ENCODE assay signal across 19 cellular contexts in the genomic region with DNA sequence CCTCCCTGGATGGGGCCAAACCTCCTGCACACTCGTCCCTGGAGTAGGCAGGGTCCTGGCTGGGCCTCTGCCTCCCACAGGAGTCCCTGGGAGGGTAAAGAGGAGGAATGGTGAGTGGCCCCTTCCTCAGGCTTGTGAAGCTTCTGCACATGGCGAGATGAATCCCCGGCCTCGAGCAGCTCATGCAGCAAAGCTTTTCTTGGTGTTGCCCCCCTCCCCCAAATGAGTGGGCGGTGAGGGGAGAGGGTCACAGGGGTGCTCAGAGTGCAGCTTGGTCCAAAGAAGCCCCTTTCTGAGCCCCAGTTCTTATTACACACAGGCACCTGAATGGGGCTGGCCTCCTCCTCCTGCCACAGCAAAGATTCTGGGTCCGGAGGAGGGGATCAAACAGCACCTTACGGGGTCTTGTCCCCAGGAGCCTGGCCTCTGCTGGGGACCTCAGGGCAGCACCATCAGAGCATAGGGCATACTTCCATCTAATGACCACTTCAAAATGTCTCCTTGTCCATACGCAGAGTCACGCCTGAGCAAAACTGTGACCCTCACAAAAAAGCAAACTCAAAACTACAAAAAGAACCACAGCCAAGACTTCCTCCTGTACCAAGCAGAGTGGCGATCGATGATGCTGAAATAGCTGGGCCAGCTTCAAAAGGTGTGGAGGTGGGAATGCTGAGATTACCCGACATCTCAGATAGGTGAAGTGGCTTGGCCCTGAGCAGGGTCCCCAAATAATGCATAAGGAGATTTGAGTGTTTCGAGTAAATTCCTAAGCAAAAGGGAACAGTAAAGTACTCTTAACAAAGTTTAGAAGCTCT.
DNase-seq lines count a peak whose midpoint lies in the region; ATAC-seq and TF ChIP-seq lines count a peak whose summit lies in the region.
"Had no signal": no experiment of that assay in that cellular context is flagged by ENCODE, and none has a peak within 500 bp of the region (broad histone marks: within the 10 kb centered on the region; RNA-seq: fewer than 3 reads in every experiment).

No MANE protein-coding gene starts in this region.

- ATAC-seq in IMR-90 (ENCODE audit: low read depth), result no peak
- ATAC-seq in thoracic aorta (ENCODE audit: insufficient number of reproducible peaks, low FRiP score, low read depth), result no peak
- ATAC-seq in GM18873 (IDR thresholded peaks at IDR 0.05; ENCODE audit: low FRiP score, unreplicated experiment), result no peak
- ATAC-seq: GM23338, HCT116, PC-3 had no signal

- H4K8ac ChIP-seq in IMR-90 (ENCODE audit: low read depth in 2 of 2, low read length in 2 of 2), result no peak overlapping the region

- peaks cover 8% of the 10 kb centered on the region; the same call in 1 of the 2 replicates for H3K9me1 ChIP-seq in IMR-90 (ENCODE audit: insufficient read depth, low read length)

- H3K9me2 ChIP-seq in hepatocyte (replicated peaks; ENCODE audit: insufficient read depth), result no peaks in the 10 kb centered on the region

- 87% methylated on average over 3 of the region's 13 CpGs; no CpG with 5 or more reads in 1 of the 2 experiments for WGBS in IMR-90 (ENCODE audit: extremely low coverage in 2 of 2, insufficient read length in 1 of 2), 2 experiments
- WGBS in hepatocyte (ENCODE audit: low lambda C conversion rate, missing lambda C conversion rate), result 89% methylated on average over 13 of the region's 13 CpGs

- H4K91ac ChIP-seq in IMR-90 (ENCODE audit: insufficient read depth, low read depth, low read length), result peak overlapping the region; percentile 24; the same call in 1 of the 2 replicates

- H2AK5ac ChIP-seq in IMR-90 (ENCODE audit: low read depth, low read length), result peak overlapping the region; percentile 5; the same call in 1 of the 2 replicates

- no peak for TF ChIP-seq CTCF in IMR-90 (conservative IDR thresholded peaks at IDR 0.05; ENCODE audit: low read depth, low read length)
- no peak for TF ChIP-seq CTCF in hepatocyte (IDR thresholded peaks at IDR 0.05; ENCODE audit: poor library complexity)
- no peak for TF ChIP-seq CTCF in thoracic aorta (IDR thresholded peaks at IDR 0.05)

- intact Hi-C loops in IMR-90 (cut with micrococcal nuclease), result no loop called here

- H3K4me2 ChIP-seq in IMR-90 (ENCODE audit: low read depth, low read length) (no peak overlapping the region), hepatocyte (no peak overlapping the region)
- H3K4me2 ChIP-seq: GM23338 had no signal

- H3K56ac ChIP-seq in IMR-90 (ENCODE audit: extremely low read depth, insufficient read depth, low read length), result no peak overlapping the region

- H3K79me2 ChIP-seq in hepatocyte, result no peaks in the 10 kb centered on the region

- H3K4me1 ChIP-seq in IMR-90 (ENCODE audit: control insufficient read depth, insufficient read depth, low read length) (peaks cover 8% of the 10 kb centered on the region; the same call in 1 of the 2 replicates), hepatocyte (ENCODE audit: insufficient read depth) (peaks cover 24% of the 10 kb centered on the region), thoracic aorta (ENCODE audit: control insufficient read depth in 1 of 2, low read depth in 2 of 2) (peaks cover 8 to 19% of the 10 kb centered on the region in 2 donors)
- H3K4me1 ChIP-seq: SJCRH30 had no signal

- H3K9me3 ChIP-seq in IMR-90 (ENCODE audit: control insufficient read depth, insufficient read depth, low read length) (no peaks in the 10 kb centered on the region), hepatocyte (ENCODE audit: low read depth) (no peaks in the 10 kb centered on the region), thoracic aorta (no peaks in the 10 kb centered on the region)
- H3K9me3 ChIP-seq: SJCRH30 had no signal

- DNase-seq in IMR-90, result no peak
- DNase-seq in hepatocyte (ENCODE audit: low spot score), result no peak
- peak; percentile 84 for DNase-seq in mesenteric fat pad (ENCODE audit: low spot score)
- DNase-seq in thoracic aorta (ENCODE audit: low spot score), result no peak
- no peak for DNase-seq in DMS 273 (lab: John Stamatoyannopoulos, UW; ENCODE audit: unreplicated experiment)
- DNase-seq in stimulated activated CD4-positive, alpha-beta T cell treated with anti-CD3 and anti-CD28 coated beads, Interleukin-12 subunit alpha, Interleukin-12 subunit beta, amount 100 ng/mL, for 4 hours, result no peak
- DNase-seq: AML-193, MM.1S, NCI-H1092, NCI-H1436 treated with DMSO at 0.1 percent for 48 hours, NCI-H2029, NCI-H2171, NCI-H526, PC-3, RPMI8226, SJCRH30 had no signal

- H2AFZ ChIP-seq in IMR-90 (replicated peaks; ENCODE audit: low read length, poor library complexity) (no peak overlapping the region), hepatocyte (no peak overlapping the region)
- H2AFZ ChIP-seq: GM23338 had no signal

- 0 out of 2 replicates have a peak overlapping the region, but pooled peaks have one; percentile 20 for H3K4ac ChIP-seq in IMR-90 (ENCODE audit: low read depth, low read length)

- H3K79me1 ChIP-seq in IMR-90 (ENCODE audit: low read depth in 1 of 2, low read length in 2 of 2), result no peaks in the 10 kb centered on the region

- no peak for TF ChIP-seq RAD21 in IMR-90 (IDR thresholded peaks at IDR 0.05; ENCODE audit: low read length)

- no peak overlapping the region for H2BK5ac ChIP-seq in IMR-90 (ENCODE audit: low read depth, low read length, poor library complexity, severe bottlenecking)

- H3K27ac ChIP-seq in IMR-90 (ENCODE audit: insufficient read depth, low read length) (no peak overlapping the region), hepatocyte (peak overlapping the region; percentile 45), thoracic aorta (no peak overlapping the region)
- H3K27ac ChIP-seq: SJCRH30 had no signal

- no peak overlapping the region for H2AK9ac ChIP-seq in IMR-90 (replicated peaks; ENCODE audit: low read depth, low read length, poor library complexity)

- POLR2A ChIA-PET in IMR-90 (lab: Charles Lee; ENCODE audit: unreplicated experiment), result no interaction called here

- H2BK120ac ChIP-seq in IMR-90 (ENCODE audit: low read depth, low read length), result peak overlapping the region; percentile 36; the same call in 1 of the 2 replicates

- no peak overlapping the region for H3K14ac ChIP-seq in IMR-90 (replicated peaks; ENCODE audit: low read depth, low read length)

- H3K18ac ChIP-seq in IMR-90 (ENCODE audit: low read depth, low read length), result 0 out of 2 replicates have a peak overlapping the region, but pooled peaks have one; percentile 10

- no peak overlapping the region for H3K23ac ChIP-seq in IMR-90 (ENCODE audit: low read depth, low read length)

- no peak for TF ChIP-seq POLR2A in IMR-90 (IDR thresholded peaks at IDR 0.05; ENCODE audit: low read depth, low read length)

- CTCF ChIA-PET in IMR-90 (lab: Yijun Ruan, JAX), result interaction anchor here (1.0 kb wide), 1 partner anchor 25 kb away, joined by 3 read pairs; no protein-coding TSS in a partner anchor

- dilution Hi-C loops in IMR-90 (cut with HindIII; ENCODE audit: low sequenced_read_pairs, unreplicated experiment), result no loop called here

- H3K36me3 ChIP-seq in IMR-90 (ENCODE audit: control insufficient read depth, insufficient read depth, low read length) (no peaks in the 10 kb centered on the region), hepatocyte (replicated peaks; ENCODE audit: insufficient read depth, low read depth) (no peaks in the 10 kb centered on the region), thoracic aorta (no peaks in the 10 kb centered on the region)
- H3K36me3 ChIP-seq: SJCRH30 had no signal

- H4K5ac ChIP-seq in IMR-90 (ENCODE audit: low read depth, low read length), result no peak overlapping the region

- H3K27me3 ChIP-seq in IMR-90 (ENCODE audit: control insufficient read depth, insufficient read depth, low read length) (peaks cover 2% of the 10 kb centered on the region; the same call in 1 of the 2 replicates), hepatocyte (no peaks in the 10 kb centered on the region), thoracic aorta (replicated peaks; ENCODE audit: insufficient read depth) (no peaks in the 10 kb centered on the region)

- H3K4me3 ChIP-seq in IMR-90 (ENCODE audit: insufficient read depth, low read depth, low read length) (no peak overlapping the region), hepatocyte (no peak overlapping the region), thoracic aorta (peak overlapping the region; percentile 38)
- H3K4me3 ChIP-seq: GM23338, SJCRH30 had no signal

- in situ Hi-C loops in IMR-90 (cut with MboI; ENCODE audit: low sequenced_read_pairs), result no loop called here

- no peaks in the 10 kb centered on the region for H4K20me1 ChIP-seq in IMR-90 (ENCODE audit: insufficient read depth, low read length)
- H4K20me1 ChIP-seq in hepatocyte (ENCODE audit: insufficient read depth, poor library complexity, severe bottlenecking), result no peaks in the 10 kb centered on the region

- BruUV-seq in IMR-90 (replicated peaks; lab: Mats Ljungman, UMichigan), result no TSS peak

- no peak overlapping the region for H2BK15ac ChIP-seq in IMR-90 (ENCODE audit: low read depth, low read length)

- H3K9ac ChIP-seq in IMR-90 (ENCODE audit: low read depth, low read length), result no peak overlapping the region

- H2BK20ac ChIP-seq in IMR-90 (ENCODE audit: low read depth, low read length), result peak overlapping the region; percentile 29; the same call in 1 of the 2 replicates

TF ChIP-seq in IMR-90, 13 proteins besides CTCF, POLR2A, EP300 and RAD21:
- TF ChIP-seq FOS (IDR thresholded peaks at IDR 0.05; ENCODE audit: low read depth, low read length) (no peak), CEBPB (IDR thresholded peaks at IDR 0.05; ENCODE audit: low read depth, low read length) (no peak), MAZ (IDR thresholded peaks at IDR 0.05; ENCODE audit: borderline replicate concordance, low read depth, low read length) (no peak), CHD1 (IDR thresholded peaks at IDR 0.05; ENCODE audit: low read depth, low read length) (no peak), MXI1 (IDR thresholded peaks at IDR 0.05; ENCODE audit: borderline replicate concordance, low read depth, low read length) (no peak), SMC3 (IDR thresholded peaks at IDR 0.05; ENCODE audit: low read depth, low read length) (no peak), BHLHE40 (IDR thresholded peaks at IDR 0.05; ENCODE audit: low read depth, low read length) (no peak), MAFK (IDR thresholded peaks at IDR 0.05; ENCODE audit: low read depth, low read length) (no peak)
- TF ChIP-seq, protein P1, sequence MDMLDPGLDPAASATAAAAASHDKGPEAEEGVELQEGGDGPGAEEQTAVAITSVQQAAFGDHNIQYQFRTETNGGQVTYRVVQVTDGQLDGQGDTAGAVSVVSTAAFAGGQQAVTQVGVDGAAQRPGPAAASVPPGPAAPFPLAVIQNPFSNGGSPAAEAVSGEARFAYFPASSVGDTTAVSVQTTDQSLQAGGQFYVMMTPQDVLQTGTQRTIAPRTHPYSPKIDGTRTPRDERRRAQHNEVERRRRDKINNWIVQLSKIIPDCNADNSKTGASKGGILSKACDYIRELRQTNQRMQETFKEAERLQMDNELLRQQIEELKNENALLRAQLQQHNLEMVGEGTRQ (IDR thresholded peaks at IDR 0.05; ENCODE audit: low read depth, low read length), result no peak
